In genomic region chr10:54985732-54986131, GRCh38 we compare ENCODE assay signal across 8 cellular contexts.
DNase-seq lines count a peak whose midpoint lies in the region; TF ChIP-seq lines count a peak whose summit lies in the region.

No MANE protein-coding gene starts in this region.

- H3K4me1 ChIP-seq in endodermal cell (ENCODE audit: control insufficient read depth, insufficient read depth, low read length) (no peaks in the 10 kb centered on the region), tibial nerve (no peaks in the 10 kb centered on the region)

- peaks cover 13% of the 10 kb centered on the region for H3K9me3 Mint-ChIP-seq in endodermal cell

- H3K36me3 Mint-ChIP-seq in endodermal cell (ENCODE audit: low read depth): no peaks in the 10 kb centered on the region

- 17% methylated on average over 1 of the region's 1 CpG; no CpG with 5 or more reads in 1 of the 2 experiments for WGBS in endodermal cell (ENCODE audit: insufficient coverage in 1 of 2, insufficient read length in 1 of 2), 2 experiments
- 15% methylated on average over 1 of the region's 1 CpG for WGBS in tibial nerve, 2 donors

- no peak overlapping the region for H3K4me3 ChIP-seq in endodermal cell (ENCODE audit: low read length)
- H3K4me3 ChIP-seq in tibial nerve: no peak overlapping the region

- DNase-seq in SKM-1 treated with dmso at 0.1 percent for 144 hours (lab: John Stamatoyannopoulos, UW; ENCODE audit: unreplicated experiment) (peak; percentile 5), SKM-1 (lab: John Stamatoyannopoulos, UW; ENCODE audit: unreplicated experiment) (no peak), NAMALWA (ENCODE audit: low spot score) (peak; percentile 57), endodermal cell (no peak), tibial nerve (ENCODE audit: low spot score in 2 of 2) (no peak), putamen (ENCODE audit: low spot score) (no peak)
- no peak for DNase-seq in stimulated activated CD4-positive, alpha-beta T cell treated with anti-CD3 and anti-CD28 coated beads, Interleukin-4, amount 100 ng/mL, for 24 hours
- DNase-seq in stimulated activated CD4-positive, alpha-beta T cell treated with anti-CD3 and anti-CD28 coated beads, Interleukin-2, amount 100 ng/mL, for 48 hours: no peak

- no peak overlapping the region for H3K27ac ChIP-seq in endodermal cell (ENCODE audit: low read depth, low read length)
- H3K27ac ChIP-seq in tibial nerve: no peak overlapping the region

- H3K4me1 Mint-ChIP-seq in endodermal cell: no peaks in the 10 kb centered on the region

- H3K27me3 ChIP-seq in endodermal cell (ENCODE audit: control insufficient read depth, insufficient read depth, low read length, poor library complexity, severe bottlenecking) (no peaks in the 10 kb centered on the region), tibial nerve (no peaks in the 10 kb centered on the region)

- H3K9me3 ChIP-seq in endodermal cell (ENCODE audit: control insufficient read depth, low read length) (no peaks in the 10 kb centered on the region), tibial nerve (no peaks in the 10 kb centered on the region)

- peak; percentile 77 for TF ChIP-seq CTCF in endodermal cell (conservative IDR thresholded peaks at IDR 0.05)
- TF ChIP-seq CTCF in tibial nerve (IDR thresholded peaks at IDR 0.05): peak in 3 of 5 experiments; percentile 9 to 18 (median 17)

- TF ChIP-seq POLR2A in tibial nerve (IDR thresholded peaks at IDR 0.05): no peak

- no peak overlapping the region for H3K27ac Mint-ChIP-seq in endodermal cell

- no peak for TF ChIP-seq EP300 in tibial nerve (IDR thresholded peaks at IDR 0.05)

- H3K36me3 ChIP-seq in endodermal cell (ENCODE audit: control insufficient read depth, insufficient read depth, low read length): no peaks in the 10 kb centered on the region
- no peaks in the 10 kb centered on the region for H3K36me3 ChIP-seq in tibial nerve

- no peak overlapping the region for H3K4me3 Mint-ChIP-seq in endodermal cell

- H3K27me3 Mint-ChIP-seq in endodermal cell (ENCODE audit: insufficient read depth): no peaks in the 10 kb centered on the region

- H3K9ac ChIP-seq in endodermal cell (ENCODE audit: extremely low read depth, low read length, poor library complexity, severe bottlenecking): no peak overlapping the region

Comparison
In these comparisons a context has a peak if more than half of its experiments do, and no peak if none do; other contexts are left out.
1. DNase-seq: peak in SKM-1 treated with dmso at 0.1 percent for 144 hours (single experiment) and NAMALWA (single experiment); none in SKM-1 (single experiment), endodermal cell (single experiment), tibial nerve (0 of 2), stimulated activated CD4-positive, alpha-beta T cell treated with anti-CD3 and anti-CD28 coated beads, Interleukin-4, amount 100 ng/mL, for 24 hours (single experiment), stimulated activated CD4-positive, alpha-beta T cell treated with anti-CD3 and anti-CD28 coated beads, Interleukin-2, amount 100 ng/mL, for 48 hours (0 of 2) and putamen (single experiment).